ENCODE assay signal across 11 cellular contexts in the genomic region with DNA sequence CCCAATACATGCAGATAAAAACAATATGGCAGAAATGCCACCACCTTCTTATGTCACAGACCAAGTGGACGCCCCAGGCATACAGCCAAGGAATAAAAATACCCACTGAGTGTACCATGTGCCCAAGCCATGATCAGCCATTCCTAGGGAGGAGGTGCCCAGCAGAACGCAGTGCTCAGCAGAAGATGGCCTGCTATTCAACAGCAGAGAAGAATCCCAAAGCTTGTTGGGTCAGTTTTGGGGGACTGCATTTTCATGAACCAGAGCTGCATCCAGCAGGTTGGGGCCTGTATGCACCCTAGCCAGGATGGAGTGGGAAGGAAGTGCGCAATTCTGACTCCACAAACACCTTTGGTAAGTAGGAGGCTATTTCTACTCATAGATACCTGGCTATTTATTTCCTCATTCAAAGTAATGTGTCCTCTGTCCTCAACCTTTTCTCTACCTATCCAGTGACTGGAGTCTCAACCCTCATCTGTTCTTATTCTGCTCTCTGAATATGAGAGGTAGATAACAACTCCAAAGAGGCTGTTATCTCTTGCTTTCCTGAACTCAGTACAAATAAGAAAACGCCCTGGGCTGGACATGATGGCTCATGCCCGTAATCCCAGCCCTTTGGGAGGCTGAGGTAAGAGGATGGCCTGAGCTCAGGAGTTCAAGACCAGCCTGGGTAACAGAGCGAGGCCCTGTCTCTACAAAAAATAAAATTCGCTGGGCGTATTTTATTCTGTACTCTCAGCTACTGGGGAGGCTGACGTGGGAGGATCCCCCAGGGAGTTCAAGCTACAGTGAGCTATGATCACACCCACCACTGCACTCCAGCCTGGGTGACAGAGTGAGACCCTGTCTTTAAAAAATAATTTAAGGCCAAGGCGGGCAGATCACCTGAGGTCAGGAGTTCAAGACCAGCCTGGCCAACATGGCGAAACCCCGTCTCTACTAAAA. TPM values are rescaled to one million over a fixed set of nuclear protein-coding genes. Genes with fewer than 3 reads are reported as not detected.
DNase-seq lines count a peak whose midpoint lies in the region; ATAC-seq and TF ChIP-seq lines count a peak whose summit lies in the region.
"Had no signal": no experiment of that assay in that cellular context is flagged by ENCODE, and none has a peak within 500 bp of the region (broad histone marks: within the 10 kb centered on the region; RNA-seq: fewer than 3 reads in every experiment).

No MANE protein-coding gene starts in this region.

- TF ChIP-seq EP300 in stomach (IDR thresholded peaks at IDR 0.05): no peak

- H3K27ac ChIP-seq in hepatocyte (peak overlapping the region; percentile 80), stomach (peak overlapping the region in 3 of 5 donors; percentile 40 to 94 (median 61))

- no peak overlapping the region for H3K4me3 ChIP-seq in hepatocyte
- no peak overlapping the region for H3K4me3 ChIP-seq in stomach

- H3K79me2 ChIP-seq in hepatocyte: peaks cover 29% of the 10 kb centered on the region

- H3K4me3 Mint-ChIP-seq in T-helper 2 cell treated with Interferon-gamma antibody and Interleukin-4, amounts not matched to agents 5 μg/mL and 100 μg/mL, for 36 hours: no peak overlapping the region
- H3K4me3 Mint-ChIP-seq in activated T-helper 2 cell treated with anti-CD3 and anti-CD28 coated beads, Interferon-gamma antibody, Interleukin-2, Interleukin-4, amounts not matched to agents 10 μg/mL and 5 μg/mL and 100 μg/mL, durations not matched to agents 14 hours and 24 hours and 36 hours (ENCODE audit: low read depth): peak overlapping the region; percentile 75

- no peaks in the 10 kb centered on the region for H3K9me3 ChIP-seq in hepatocyte (ENCODE audit: low read depth)
- H3K9me3 ChIP-seq in stomach: no peaks in the 10 kb centered on the region

- no peaks in the 10 kb centered on the region for H3K9me3 Mint-ChIP-seq in T-helper 2 cell treated with Interferon-gamma antibody and Interleukin-4, amounts not matched to agents 5 μg/mL and 100 μg/mL, for 36 hours
- H3K9me3 Mint-ChIP-seq in activated T-helper 2 cell treated with anti-CD3 and anti-CD28 coated beads, Interferon-gamma antibody, Interleukin-2, Interleukin-4, amounts not matched to agents 10 μg/mL and 5 μg/mL and 100 μg/mL, durations not matched to agents 14 hours and 24 hours and 36 hours: no peaks in the 10 kb centered on the region

- H3K4me1 Mint-ChIP-seq in T-helper 2 cell treated with Interferon-gamma antibody and Interleukin-4, amounts not matched to agents 5 μg/mL and 100 μg/mL, for 36 hours (ENCODE audit: low read depth): peaks cover 20% of the 10 kb centered on the region
- peaks cover 21% of the 10 kb centered on the region for H3K4me1 Mint-ChIP-seq in activated T-helper 2 cell treated with anti-CD3 and anti-CD28 coated beads, Interferon-gamma antibody, Interleukin-2, Interleukin-4, amounts not matched to agents 10 μg/mL and 5 μg/mL and 100 μg/mL, durations not matched to agents 14 hours and 24 hours and 36 hours (ENCODE audit: low read depth)

- peaks cover 14% of the 10 kb centered on the region for H3K4me1 ChIP-seq in hepatocyte (ENCODE audit: insufficient read depth)
- peaks cover 14 to 49% (median 22%) of the 10 kb centered on the region in 4 donors for H3K4me1 ChIP-seq in stomach

- peak overlapping the region; percentile 45 for H3K27ac Mint-ChIP-seq in T-helper 2 cell treated with Interferon-gamma antibody and Interleukin-4, amounts not matched to agents 5 μg/mL and 100 μg/mL, for 36 hours
- H3K27ac Mint-ChIP-seq in activated T-helper 2 cell treated with anti-CD3 and anti-CD28 coated beads, Interferon-gamma antibody, Interleukin-2, Interleukin-4, amounts not matched to agents 10 μg/mL and 5 μg/mL and 100 μg/mL, durations not matched to agents 14 hours and 24 hours and 36 hours: peak overlapping the region; percentile 24

- no peaks in the 10 kb centered on the region for H3K36me3 ChIP-seq in hepatocyte (replicated peaks; ENCODE audit: insufficient read depth, low read depth)
- no peaks in the 10 kb centered on the region for H3K36me3 ChIP-seq in stomach

- intact Hi-C loops in activated T-helper 2 cell treated with anti-CD3 and anti-CD28 coated beads, Interferon-gamma antibody, Interleukin-2, Interleukin-4, amounts not matched to agents 10 μg/mL and 5 μg/mL and 100 μg/mL, durations not matched to agents 14 hours and 24 hours and 36 hours (cut with micrococcal nuclease): loop anchor here (5.0 to 10.0 kb wide), 2 partner anchors 64 to 693 kb away; a partner anchor contains a TSS
- intact Hi-C loops in stomach (cut with DNase I; ENCODE audit: low total_unique reads): no loop called here

- WGBS in hepatocyte (ENCODE audit: low lambda C conversion rate, missing lambda C conversion rate): 89% methylated on average over 12 of the region's 12 CpGs
- 80 to 87% (median 83%) methylated on average over 12 of the region's 12 CpGs for WGBS in stomach, 5 donors

- TF ChIP-seq CTCF in hepatocyte (IDR thresholded peaks at IDR 0.05; ENCODE audit: poor library complexity) (no peak), stomach (IDR thresholded peaks at IDR 0.05) (no peak)

- no peaks in the 10 kb centered on the region for H3K9me2 ChIP-seq in hepatocyte (replicated peaks; ENCODE audit: insufficient read depth)

- H3K36me3 Mint-ChIP-seq in T-helper 2 cell treated with Interferon-gamma antibody and Interleukin-4, amounts not matched to agents 5 μg/mL and 100 μg/mL, for 36 hours (ENCODE audit: low read depth): peaks cover 4% of the 10 kb centered on the region
- H3K36me3 Mint-ChIP-seq in activated T-helper 2 cell treated with anti-CD3 and anti-CD28 coated beads, Interferon-gamma antibody, Interleukin-2, Interleukin-4, amounts not matched to agents 10 μg/mL and 5 μg/mL and 100 μg/mL, durations not matched to agents 14 hours and 24 hours and 36 hours (ENCODE audit: low read depth): peaks cover 3% of the 10 kb centered on the region

- H3K27me3 ChIP-seq in hepatocyte (no peaks in the 10 kb centered on the region), stomach (no peaks in the 10 kb centered on the region)

- H3K4me2 ChIP-seq in hepatocyte: no peak overlapping the region

- DNase-seq in T-helper 2 cell treated with Interferon-gamma antibody and Interleukin-4, amounts not matched to agents 5 μg/mL and 100 μg/mL, for 36 hours (ENCODE audit: low spot score): no peak
- DNase-seq in T-helper 2 cell (no peak), hepatocyte (ENCODE audit: low spot score) (peak; percentile 30), stomach (peak; percentile 17), NCI-H526 treated with DMSO at 0.1 percent for 48 hours (lab: John Stamatoyannopoulos, UW) (no peak)
- DNase-seq in activated T-helper 2 cell treated with anti-CD3 and anti-CD28 coated beads, Interferon-gamma antibody, Interleukin-2, Interleukin-4, amounts not matched to agents 10 μg/mL and 5 μg/mL and 100 μg/mL, durations not matched to agents 14 hours and 24 hours and 36 hours (ENCODE audit: low spot score): no peak
- DNase-seq: anterior cingulate cortex; NCI-H69; stimulated activated naive CD8-positive, alpha-beta T cell treated with anti-CD3 and anti-CD28 coated beads, Interleukin-15, Interleukin-2, amounts not matched to agents 100 U/mL and 50 U/mL, for 24 hours had no signal

- no peak overlapping the region for H2AFZ ChIP-seq in hepatocyte

- H4K20me1 ChIP-seq in hepatocyte (ENCODE audit: insufficient read depth, poor library complexity, severe bottlenecking): peaks cover 11% of the 10 kb centered on the region

- no peak for TF ChIP-seq POLR2A in stomach (IDR thresholded peaks at IDR 0.05)

- no peak for ATAC-seq in HG03108 (IDR thresholded peaks at IDR 0.05; ENCODE audit: unreplicated experiment)
- no peak for ATAC-seq in HG03095 (IDR thresholded peaks at IDR 0.05; ENCODE audit: unreplicated experiment)

- H3K27me3 Mint-ChIP-seq in T-helper 2 cell treated with Interferon-gamma antibody and Interleukin-4, amounts not matched to agents 5 μg/mL and 100 μg/mL, for 36 hours (ENCODE audit: low read depth): no peaks in the 10 kb centered on the region
- no peaks in the 10 kb centered on the region for H3K27me3 Mint-ChIP-seq in activated T-helper 2 cell treated with anti-CD3 and anti-CD28 coated beads, Interferon-gamma antibody, Interleukin-2, Interleukin-4, amounts not matched to agents 10 μg/mL and 5 μg/mL and 100 μg/mL, durations not matched to agents 14 hours and 24 hours and 36 hours (ENCODE audit: low read depth)

RNA-seq across cellular contexts. Expression of a gene that starts 2.5 kb away (rescaled TPM):
- 55.9 and 61.6 TPM in 2 replicates for total RNA-seq in activated T-helper 2 cell treated with anti-CD3 and anti-CD28 coated beads, Interferon-gamma antibody, Interleukin-2, Interleukin-4, amounts not matched to agents 10 μg/mL and 5 μg/mL and 100 μg/mL, durations not matched to agents 14 hours and 24 hours and 36 hours
- total RNA-seq in hepatocyte (38.9 and 43.1 TPM in 2 replicates), stomach (10 to 100 TPM; 22.3 to 63.0 (median 36.2) TPM)
- polyA plus RNA-seq in hepatocyte (30.6 and 31.8 TPM in 2 replicates), stomach (10 to 100 TPM; 19.3 to 33.9 (median 25.2) TPM)

RNA-seq across cellular contexts. Expression of a gene that starts 54.4 kb away (rescaled TPM):
- total RNA-seq in activated T-helper 2 cell treated with anti-CD3 and anti-CD28 coated beads, Interferon-gamma antibody, Interleukin-2, Interleukin-4, amounts not matched to agents 10 μg/mL and 5 μg/mL and 100 μg/mL, durations not matched to agents 14 hours and 24 hours and 36 hours: 1.1 and 1.6 TPM in 2 replicates
- total RNA-seq in hepatocyte (0.68 and 0.87 TPM in 2 replicates), stomach (10 to 100 TPM in 2 of 5 donors, 1 to 10 TPM in 2, not detected in 1; 1.8 to 16.9 (median 7.5) TPM)
- polyA plus RNA-seq in hepatocyte (0.71 and 0.77 TPM in 2 replicates), stomach (1 to 10 TPM in 2 of 3 donors, under 1 TPM in 1; 0.75 to 4.1 (median 1.9) TPM)

Comparison
In these comparisons a context has a peak if more than half of its experiments do, and no peak if none do; other contexts are left out.
1. DNase-seq: peak in hepatocyte (single experiment) and stomach (single experiment); none in T-helper 2 cell treated with Interferon-gamma antibody and Interleukin-4, amounts not matched to agents 5 μg/mL and 100 μg/mL, for 36 hours (single experiment), T-helper 2 cell (0 of 5), activated T-helper 2 cell treated with anti-CD3 and anti-CD28 coated beads, Interferon-gamma antibody, Interleukin-2, Interleukin-4, amounts not matched to agents 10 μg/mL and 5 μg/mL and 100 μg/mL, durations not matched to agents 14 hours and 24 hours and 36 hours (single experiment) and NCI-H526 treated with DMSO at 0.1 percent for 48 hours (single experiment).